Comparison of ENCODE assay signal across 8 cellular contexts in genomic region chr16:66830422-66831404, GRCh38. TPM values are rescaled to one million over a fixed set of nuclear protein-coding genes. Genes with fewer than 3 reads are reported as not detected.
DNase-seq lines count a peak whose midpoint lies in the region; ATAC-seq, FAIRE-seq and TF ChIP-seq lines count a peak whose summit lies in the region.

NAE1 (minus strand) TSS chr16:66830976; CDS start chr16:66830899, 77 bp downstream.

- H3K4me3 Mint-ChIP-seq in activated CD4-positive, alpha-beta T cell treated with anti-CD3 and anti-CD28 coated beads, Interleukin-2, amount 10 ng/mL, durations not matched to agents 7 days and 5 days = peak within 1 kb of the TSS; percentile 69
- peak within 1 kb of the TSS; percentile 70 for H3K4me3 Mint-ChIP-seq in dendritic cell treated with granulocyte-macrophage colony-stimulating factor and Interleukin-4, amounts not matched to agents 40 ng/mL and 50 ng/mL, for 4 days

- TF ChIP-seq EP300 in HepG2 (IDR thresholded peaks at IDR 0.05; ENCODE audit: low read depth in 2 of 2, low read length in 2 of 2) = no peak
- TF ChIP-seq EP300 in HepG2 (CRISPR knock-in tag; IDR thresholded peaks at IDR 0.05; ENCODE audit: borderline replicate concordance) = no peak

- peaks cover 19 to 39% (median 30%) of the 10 kb centered on the region in 10 experiments for H3K4me1 ChIP-seq in BLaER1 treated with 17β-estradiol and CSF1 and Interleukin-3, amounts not matched to agents 10 nM and 100 nM
- H3K4me1 ChIP-seq in HepG2 (ENCODE audit: insufficient read depth, low read length) = peaks cover 48% of the 10 kb centered on the region

- no peaks in the 10 kb centered on the region for H3K9me3 ChIP-seq in BLaER1 treated with 17β-estradiol and CSF1 and Interleukin-3, amounts not matched to agents 10 nM and 100 nM (replicated peaks in 1 of 11)
- H3K9me3 ChIP-seq in HepG2 (ENCODE audit: low read length) = no peaks in the 10 kb centered on the region

- peak; percentile 56 for FAIRE-seq in HepG2 (lab: Jason Lieb, UNC)

- H4K20me1 ChIP-seq in BLaER1 treated with 17β-estradiol and CSF1 and Interleukin-3, amounts not matched to agents 10 nM and 100 nM = peaks cover 0 to 43% (median 36%) of the 10 kb centered on the region in 11 experiments; a peak in 19 of 22 replicates
- no peaks in the 10 kb centered on the region for H4K20me1 ChIP-seq in HepG2 (ENCODE audit: insufficient read depth, low read length)

- ATAC-seq in HG03460 (IDR thresholded peaks at IDR 0.05; ENCODE audit: unreplicated experiment) (peak; percentile 82), HepG2 (peak; percentile 95)

- peak; percentile 99 for TF ChIP-seq CTCF in HepG2 (CRISPR knock-in tag; IDR thresholded peaks at IDR 0.05)

- peaks cover 21 to 32% (median 29%) of the 10 kb centered on the region in 11 experiments for H3K36me3 ChIP-seq in BLaER1 treated with 17β-estradiol and CSF1 and Interleukin-3, amounts not matched to agents 10 nM and 100 nM
- peaks cover 1 to 15% of the 10 kb centered on the region in 2 experiments for H3K36me3 ChIP-seq in HepG2 (replicated peaks in 1 of 2; ENCODE audit: control insufficient read depth in 1 of 2, insufficient read depth in 2 of 2, low read length in 2 of 2)

- H2AFZ ChIP-seq in HepG2 (ENCODE audit: low read length) = peak within 1 kb of the TSS; percentile 75

- peak within 1 kb of the TSS; percentile 85 to 99 (median 95) for H3K4me2 ChIP-seq in BLaER1 treated with 17β-estradiol and CSF1 and Interleukin-3, amounts not matched to agents 10 nM and 100 nM
- peak within 1 kb of the TSS; percentile 90 for H3K4me2 ChIP-seq in HepG2 (ENCODE audit: low read depth, low read length)

- peak within 1 kb of the TSS; percentile 85 to 99 (median 96) for H3K27ac ChIP-seq in BLaER1 treated with 17β-estradiol and CSF1 and Interleukin-3, amounts not matched to agents 10 nM and 100 nM
- peak within 1 kb of the TSS; percentile 88 for H3K27ac ChIP-seq in HepG2 (ENCODE audit: extremely low read length, insufficient read depth, low read length)

- peaks cover 35% of the 10 kb centered on the region for H3K4me1 Mint-ChIP-seq in activated CD4-positive, alpha-beta T cell treated with anti-CD3 and anti-CD28 coated beads, Interleukin-2, amount 10 ng/mL, durations not matched to agents 7 days and 5 days
- H3K4me1 Mint-ChIP-seq in dendritic cell treated with granulocyte-macrophage colony-stimulating factor and Interleukin-4, amounts not matched to agents 40 ng/mL and 50 ng/mL, for 4 days (ENCODE audit: low read depth) = peaks cover 8% of the 10 kb centered on the region

- peaks cover 27% of the 10 kb centered on the region for H3K79me2 ChIP-seq in HepG2 (ENCODE audit: insufficient read depth, low read length)

- CTCF ChIA-PET in activated CD4-positive, alpha-beta T cell treated with anti-CD3 and anti-CD28 coated beads, Interleukin-2, amount 10 ng/mL, durations not matched to agents 7 days and 5 days (lab: Charles Lee) = interaction anchor here (0.6 to 3.6 kb wide), 47 partner anchors 11 to 1003 kb away, joined by 3 to 36 read pairs (median 4); partner anchors contain the start of genes CA7, CDH16, DYNC1LI2 and PDP2
- CTCF ChIA-PET in HepG2 (lab: Yijun Ruan, JAX; ENCODE audit: low intra/inter-chr PET ratio, low total read pairs) = interaction anchor here (0.8 to 2.0 kb wide), 3 partner anchors 33 to 42 kb away, joined by 3 to 17 read pairs (median 4); no protein-coding TSS in a partner anchor

- peaks cover 18% of the 10 kb centered on the region for H3K36me3 Mint-ChIP-seq in activated CD4-positive, alpha-beta T cell treated with anti-CD3 and anti-CD28 coated beads, Interleukin-2, amount 10 ng/mL, durations not matched to agents 7 days and 5 days (ENCODE audit: low read depth)
- H3K36me3 Mint-ChIP-seq in dendritic cell treated with granulocyte-macrophage colony-stimulating factor and Interleukin-4, amounts not matched to agents 40 ng/mL and 50 ng/mL, for 4 days (ENCODE audit: low read depth) = peaks cover 18% of the 10 kb centered on the region

- H3K27me3 Mint-ChIP-seq in activated CD4-positive, alpha-beta T cell treated with anti-CD3 and anti-CD28 coated beads, Interleukin-2, amount 10 ng/mL, durations not matched to agents 7 days and 5 days = no peaks in the 10 kb centered on the region
- peaks cover 20% of the 10 kb centered on the region for H3K27me3 Mint-ChIP-seq in dendritic cell treated with granulocyte-macrophage colony-stimulating factor and Interleukin-4, amounts not matched to agents 40 ng/mL and 50 ng/mL, for 4 days

- H3K27ac Mint-ChIP-seq in activated CD4-positive, alpha-beta T cell treated with anti-CD3 and anti-CD28 coated beads, Interleukin-2, amount 10 ng/mL, durations not matched to agents 7 days and 5 days = peak within 1 kb of the TSS; percentile 83
- peak within 1 kb of the TSS; percentile 71 for H3K27ac Mint-ChIP-seq in dendritic cell treated with granulocyte-macrophage colony-stimulating factor and Interleukin-4, amounts not matched to agents 40 ng/mL and 50 ng/mL, for 4 days

- in situ Hi-C loops in HepG2 (cut with HindIII; ENCODE audit: extremely low pct_ligation_motif_present, low pct_unique_long_range_greater_than_20kb) = no loop called here

- peak; percentile 91 to 97 for TF ChIP-seq POLR2A in HepG2 (IDR thresholded peaks at IDR 0.05; ENCODE audit: insufficient read depth in 1 of 2, low read depth in 2 of 2, low read length in 2 of 2)

- peak within 1 kb of the TSS; percentile 91 to 99 (median 96) for H3K9ac ChIP-seq in BLaER1 treated with 17β-estradiol and CSF1 and Interleukin-3, amounts not matched to agents 10 nM and 100 nM
- peak within 1 kb of the TSS; percentile 96 for H3K9ac ChIP-seq in HepG2 (ENCODE audit: insufficient read depth, low read depth, low read length)

- TSS peak; percentile 50 for BruUV-seq in HepG2 (replicated peaks; lab: Mats Ljungman, UMichigan)

- DNase-seq in GM19240 (ENCODE audit: insufficient read length, low spot score) (peak; percentile 83), NCI-H524 treated with DMSO at 0.1 percent for 48 hours (lab: John Stamatoyannopoulos, UW) (peak; percentile 62), HepG2 (ENCODE audit: low spot score) (peak; percentile 81)
- DNase-seq in activated CD4-positive, alpha-beta T cell treated with anti-CD3 and anti-CD28 coated beads, Interleukin-2, amount 10 ng/mL, durations not matched to agents 7 days and 5 days = peak; percentile 87
- peak; percentile 90 for DNase-seq in stimulated activated CD4-positive, alpha-beta T cell treated with anti-CD3 and anti-CD28 coated beads, Interleukin-4, amount 100 ng/mL, for 1 hour

- under 1% methylated on average over 34 of the region's 84 CpGs for WGBS in HepG2 (ENCODE audit: low lambda C conversion rate)

- H3K4me3 ChIP-seq in BLaER1 treated with 17β-estradiol and CSF1 and Interleukin-3, amounts not matched to agents 10 nM and 100 nM = peak within 1 kb of the TSS; percentile 79 to 96 (median 86)
- peak within 1 kb of the TSS; percentile 85 to 93 (median 89) for H3K4me3 ChIP-seq in HepG2 (replicated peaks in 1 of 3; ENCODE audit: insufficient read depth in 1 of 3, low read depth in 2 of 3, low read length in 3 of 3)

- H3K27me3 ChIP-seq in BLaER1 treated with 17β-estradiol and CSF1 and Interleukin-3, amounts not matched to agents 10 nM and 100 nM = no peaks in the 10 kb centered on the region
- peaks cover 0 to 18% of the 10 kb centered on the region in 2 experiments; a peak in 3 of 5 replicates for H3K27me3 ChIP-seq in HepG2 (ENCODE audit: control insufficient read depth in 1 of 2, insufficient read depth in 2 of 2, low read length in 2 of 2)

- intact Hi-C loops in dendritic cell treated with granulocyte-macrophage colony-stimulating factor and Interleukin-4, amounts not matched to agents 40 ng/mL and 50 ng/mL, for 4 days (cut with micrococcal nuclease) = loop anchor here (2.0 kb wide), 1 partner anchor 42 kb away; no protein-coding TSS in a partner anchor
- intact Hi-C loops in HepG2 (cut with micrococcal nuclease; ENCODE audit: unreplicated experiment) = loop anchor here (2.0 to 5.0 kb wide), 2 partner anchors 38 to 168 kb away; no protein-coding TSS in a partner anchor

- POLR2A ChIA-PET in activated CD4-positive, alpha-beta T cell treated with anti-CD3 and anti-CD28 coated beads, Interleukin-2, amount 10 ng/mL, durations not matched to agents 7 days and 5 days (lab: Charles Lee) = interaction anchor here (0.6 kb wide), 1 partner anchor 39 kb away, joined by 3 read pairs; no protein-coding TSS in a partner anchor
- POLR2A ChIA-PET in HepG2 (lab: Yijun Ruan, JAX) = interaction anchor here (0.6 to 1.7 kb wide), 21 partner anchors 10 to 976 kb away, joined by 3 to 13 read pairs (median 4); partner anchors contain the start of genes CKLF, DYNC1LI2, HSD11B2 and NOL3

- TF ChIP-seq RAD21 in HepG2 (CRISPR knock-in tag; IDR thresholded peaks at IDR 0.05) = peak; percentile 83

- H3K9me3 Mint-ChIP-seq in activated CD4-positive, alpha-beta T cell treated with anti-CD3 and anti-CD28 coated beads, Interleukin-2, amount 10 ng/mL, durations not matched to agents 7 days and 5 days = no peaks in the 10 kb centered on the region
- H3K9me3 Mint-ChIP-seq in dendritic cell treated with granulocyte-macrophage colony-stimulating factor and Interleukin-4, amounts not matched to agents 40 ng/mL and 50 ng/mL, for 4 days = no peaks in the 10 kb centered on the region

RNA-seq across cellular contexts. Expression of gene NAE1, which starts in this region (rescaled TPM):
- 10 to 100 TPM; 62.5 to 72.6 TPM for total RNA-seq in activated CD4-positive, alpha-beta T cell treated with anti-CD3 and anti-CD28 coated beads, Interleukin-2, amount 10 ng/mL, durations not matched to agents 7 days and 5 days
- total RNA-seq in HepG2 (2016; rRNA removed; fragmentation: Illumina TruSeq; extraction: Trizol) = 206 and 279 TPM in 2 replicates
- total RNA-seq in HepG2 (2016; cell fraction: cytosol; rRNA removed; fragmentation: Illumina TruSeq; extraction: Trizol; ENCODE audit: low read depth) = 93.3 and 103 TPM in 2 replicates
- 210 and 281 TPM in 2 replicates for total RNA-seq in HepG2 (2016; cell fraction: insoluble cytoplasmic fraction; rRNA removed; fragmentation: Illumina TruSeq; extraction: Trizol)
- 146 and 147 TPM in 2 replicates for total RNA-seq in HepG2 (2016; cell fraction: membrane; rRNA removed; fragmentation: Illumina TruSeq; extraction: Trizol)
- total RNA-seq in HepG2 (2016; cell fraction: nucleus; rRNA removed; fragmentation: Illumina TruSeq; extraction: Trizol) = 127 and 139 TPM in 2 replicates
- polyA plus RNA-seq in HepG2 (2011; rRNA removed) = 68.2 and 95.7 TPM in 2 replicates
- 27.0 and 39.4 TPM in 2 replicates for polyA plus RNA-seq in HepG2 (2011; cell fraction: cytosol; rRNA removed)
- 79.6 and 104 TPM in 2 replicates for polyA plus RNA-seq in HepG2 (2011; cell fraction: nucleus; rRNA removed)
- polyA plus RNA-seq in HepG2 (2012) = 71.6 and 101 TPM in 2 replicates
- 66.8 and 90.6 TPM in 2 replicates for polyA plus RNA-seq in HepG2 (2016; cell fraction: cytosol; fragmentation: Illumina TruSeq; extraction: Trizol; ENCODE audit: low read depth)
- 229 TPM in 2 replicates for polyA plus RNA-seq in HepG2 (2016; cell fraction: insoluble cytoplasmic fraction; fragmentation: Illumina TruSeq; extraction: Trizol; ENCODE audit: low read depth)
- 102 and 113 TPM in 2 replicates for polyA plus RNA-seq in HepG2 (2016; cell fraction: membrane; fragmentation: Illumina TruSeq; extraction: Trizol; ENCODE audit: low read depth)
- polyA plus RNA-seq in HepG2 (2016; cell fraction: nucleus; fragmentation: Illumina TruSeq; extraction: Trizol; ENCODE audit: insufficient read depth, low read depth) = 156 and 166 TPM in 2 replicates
- polyA minus RNA-seq in HepG2 (2011; rRNA and poly(A)+ RNA removed; ENCODE audit: low replicate concordance) = 14.2 and 16.7 TPM in 2 replicates
- polyA minus RNA-seq in HepG2 (2011; cell fraction: cytosol; rRNA and poly(A)+ RNA removed) = 26.9 and 31.3 TPM in 2 replicates
- 96.7 and 111 TPM in 2 replicates for polyA minus RNA-seq in HepG2 (2011; cell fraction: nucleus; rRNA and poly(A)+ RNA removed)

Comparison
In these comparisons a context has a peak if more than half of its experiments do, and no peak if none do; other contexts are left out.
1. Peak in every context shown above with its lines: DNase-seq, ATAC-seq, H3K4me3 ChIP-seq and H3K27ac ChIP-seq.